Comparison of ENCODE assay signal across 9 cellular contexts in genomic region chr17:58344791-58345157, GRCh38. TPM values are rescaled to one million over a fixed set of nuclear protein-coding genes. Genes with fewer than 3 reads are reported as not detected.
A peak's percentile ranks its signal among the peaks of the same experiment; 100 is the strongest.
DNase-seq lines count a peak whose midpoint lies in the region; ATAC-seq, FAIRE-seq and TF ChIP-seq lines count a peak whose summit lies in the region.
"Had no signal": no experiment of that assay in that cellular context is flagged by ENCODE, and none has a peak within 500 bp of the region (broad histone marks: within the 10 kb centered on the region; RNA-seq: fewer than 3 reads in every experiment).

No MANE protein-coding gene starts in this region.

- TF ChIP-seq CTCF in GM12872 (IDR thresholded peaks at IDR 0.05; ENCODE audit: insufficient read depth, low read depth, low read length) (peak; percentile 68), NB4 (IDR thresholded peaks at IDR 0.05; ENCODE audit: low read depth, low read length) (peak; percentile 28), transverse colon (IDR thresholded peaks at IDR 0.05) (no peak), PC-9 (conservative IDR thresholded peaks at IDR 0.05) (no peak), mesothelial cell of epicardium (IDR thresholded peaks at IDR 0.05; ENCODE audit: unreplicated experiment) (no peak)

- TF ChIP-seq POLR2A in NB4 (IDR thresholded peaks at IDR 0.05; ENCODE audit: extremely low read depth, insufficient read length) (no peak), transverse colon (IDR thresholded peaks at IDR 0.05) (no peak)

- H3K4me1 ChIP-seq in transverse colon (peaks cover 0 to 9% (median 0%) of the 10 kb centered on the region in 4 donors), PC-9 (replicated peaks; ENCODE audit: insufficient read depth) (no peaks in the 10 kb centered on the region)

- no peaks in the 10 kb centered on the region for H3K9me3 ChIP-seq in transverse colon
- no peaks in the 10 kb centered on the region for H3K9me3 ChIP-seq in PC-9 (ENCODE audit: insufficient read depth, low read depth)

- peaks cover 39% of the 10 kb centered on the region for H3K36me3 Mint-ChIP-seq in mesothelial cell of epicardium

- peak overlapping the region; percentile 61 for H3K27ac ChIP-seq in cingulate gyrus (ENCODE audit: low read depth, low read length)
- H3K27ac ChIP-seq in transverse colon = peak overlapping the region; percentile 19 to 57 (median 33)
- no peak overlapping the region for H3K27ac ChIP-seq in PC-9

- H3K27me3 Mint-ChIP-seq in mesothelial cell of epicardium (ENCODE audit: low read depth) = no peaks in the 10 kb centered on the region

- DNase-seq in NB4 (ENCODE audit: low read depth) (peak; percentile 67), transverse colon (no peak), frontal cortex (ENCODE audit: low spot score in 2 of 2) (no peak), PC-9 (no peak), mesothelial cell of epicardium (ENCODE audit: low spot score in 2 of 2, unreplicated experiment in 2 of 2) (no peak)

- H4K20me1 ChIP-seq in PC-9 (ENCODE audit: insufficient read depth) = peaks cover 3% of the 10 kb centered on the region; the same call in 1 of the 2 replicates

- H3K27ac Mint-ChIP-seq in mesothelial cell of epicardium = no peak overlapping the region

- no peaks in the 10 kb centered on the region for H3K9me3 Mint-ChIP-seq in mesothelial cell of epicardium

- WGBS in transverse colon (ENCODE audit: low coverage in 1 of 2), 2 donors = 48% methylated on average over 2 of the region's 2 CpGs; no CpG with 5 or more reads in 1 of the 2 donors

- H3K27me3 ChIP-seq in transverse colon (no peaks in the 10 kb centered on the region), PC-9 (ENCODE audit: insufficient read depth, low read depth) (no peaks in the 10 kb centered on the region)

- H3K4me3 Mint-ChIP-seq in mesothelial cell of epicardium = no peak overlapping the region

- CTCF ChIA-PET in PC-9 (lab: Charles Lee) = interaction anchor here (0.6 kb wide), 1 partner anchor 11 kb away, joined by 3 read pairs; no protein-coding TSS in a partner anchor

- no TSS peak for BruUV-seq in PC-9 (replicated peaks; lab: Mats Ljungman, UMichigan)

- H3K4me1 Mint-ChIP-seq in mesothelial cell of epicardium = peaks cover 3% of the 10 kb centered on the region

- no peaks in the 10 kb centered on the region for H3K9me2 ChIP-seq in PC-9 (ENCODE audit: insufficient read depth)

- no peak for TF ChIP-seq EP300 in transverse colon (IDR thresholded peaks at IDR 0.05; ENCODE audit: low read depth)

- in situ Hi-C loops in transverse colon (cut with MboI; ENCODE audit: low pct_ligation_motif_present in 1 of 4, low pct_unique_long_range_greater_than_20kb in 1 of 4, low sequenced_read_pairs in 3 of 4) = no loop called here

- H3K4me2 ChIP-seq in PC-9 = no peak overlapping the region

- no peaks in the 10 kb centered on the region for H3K79me2 ChIP-seq in PC-9 (ENCODE audit: low read depth)

- POLR2A ChIA-PET in PC-9 (lab: Charles Lee; ENCODE audit: unreplicated experiment) = no interaction called here

- H3F3A ChIP-seq in PC-9 (ENCODE audit: insufficient read depth, low read depth) = peaks cover 6% of the 10 kb centered on the region; the same call in 1 of the 2 replicates

- intact Hi-C loops in transverse colon (cut with DNase I; ENCODE audit: low total_unique reads) (no loop called here), PC-9 (cut with micrococcal nuclease; ENCODE audit: unreplicated experiment) (no loop called here)

- peak overlapping the region; percentile 73 for H3K4me3 ChIP-seq in NB4 (ENCODE audit: low read depth, low read length)
- peak overlapping the region in 1 of 4 donors; percentile 3 for H3K4me3 ChIP-seq in transverse colon
- no peak overlapping the region for H3K4me3 ChIP-seq in PC-9

- peak; percentile 36 for ATAC-seq in GM21737 (IDR thresholded peaks at IDR 0.05; ENCODE audit: unreplicated experiment)

- peaks cover 0 to 51% (median 23%) of the 10 kb centered on the region in 4 donors for H3K36me3 ChIP-seq in transverse colon
- H3K36me3 ChIP-seq in PC-9 (ENCODE audit: low read depth) = peaks cover 29% of the 10 kb centered on the region; the same call in 1 of the 2 replicates

- FAIRE-seq in frontal cortex (lab: Jason Lieb, UNC) = no peak
- FAIRE-seq: bronchial epithelial cell had no signal

- no peak overlapping the region for H2AFZ ChIP-seq in PC-9

RNA-seq across cellular contexts. Expression of gene SUPT4H1, which starts 7.2 kb away (rescaled TPM):
- total RNA-seq in transverse colon = 10 to 100 TPM; 12.0 to 66.3 (median 40.0) TPM
- 35.1 TPM for total RNA-seq in frontal cortex
- 72.2 and 74.8 TPM in 2 replicates for total RNA-seq in PC-9 (2021)
- total RNA-seq in mesothelial cell of epicardium = 76.8 to 90.7 TPM (median 86.6 TPM) in 3 replicates

RNA-seq across cellular contexts. Expression of gene TSPOAP1, which starts 16.2 kb away (rescaled TPM):
- 10 to 100 TPM in 2 of 4 donors, 1 to 10 TPM in 2; 4.4 to 21.7 (median 9.4) TPM for total RNA-seq in transverse colon
- 31.0 TPM for total RNA-seq in frontal cortex
- 0.15 and 0.18 TPM in 2 replicates for total RNA-seq in PC-9 (2021)
- total RNA-seq in mesothelial cell of epicardium = 87.2 to 88.8 TPM (median 88.4 TPM) in 3 replicates

Comparison
In these comparisons a context has a peak if more than half of its experiments do, and no peak if none do; other contexts are left out.
1. CTCF ChIP-seq: peak in GM12872 (single experiment) and NB4 (single experiment); none in transverse colon (0 of 5), PC-9 (single experiment) and mesothelial cell of epicardium (single experiment).